Comparison of ENCODE assay signal across 34 cellular contexts in genomic region chr20:35243317-35243716, GRCh38. TPM values are rescaled to one million over a fixed set of nuclear protein-coding genes. Genes with fewer than 3 reads are reported as not detected.
"Had no signal": no experiment of that assay in that cellular context is flagged by ENCODE, and none has a peak within 500 bp of the region (broad histone marks: within the 10 kb centered on the region; RNA-seq: fewer than 3 reads in every experiment).

No MANE protein-coding gene starts in this region.

- H3K4me2 ChIP-seq: KMS-11 had no signal

- H3K36me3 ChIP-seq: MG63 had no signal

- DNase-seq: Karpas-422, Kasumi-1, MG63, MM.1S, NCI-H1048, NCI-H1092, NCI-H1092 treated with DMSO at 0.1 percent for 48 hours, NCI-H1105, NCI-H1105 treated with DMSO at 0.1 percent for 48 hours, NCI-H1417 treated with DMSO at 0.1 percent for 48 hours, NCI-H1436, NCI-H1436 treated with DMSO at 0.1 percent for 48 hours, NCI-H1694, NCI-H1694 treated with DMSO at 0.1 percent for 48 hours, NCI-H187, NCI-H187 treated with DMSO at 0.1 percent for 48 hours, NCI-H1930, NCI-H2029, NCI-H2029 treated with DMSO at 0.1 percent for 48 hours, NCI-H2081 treated with DMSO at 0.1 percent for 48 hours, NCI-H2107, NCI-H2171, NCI-H2171 treated with DMSO at 0.1 percent for 48 hours, NCI-H2227 treated with DMSO at 0.1 percent for 48 hours, NCI-H226, NCI-H345, NCI-H446, NCI-H446 treated with DMSO at 0.1 percent for 48 hours, NCI-H510A, NCI-H510A treated with DMSO at 0.1 percent for 48 hours had no signal

- H3K27me3 ChIP-seq: MG63 had no signal

- H3K27ac ChIP-seq: KMS-11 had no signal

- H3K4me3 ChIP-seq: MG63 had no signal

- H3K9me3 ChIP-seq: MG63 had no signal

- H3K9ac ChIP-seq: KMS-11 had no signal

RNA-seq across cellular contexts. Expression of gene MMP24, which starts 16.8 kb away (rescaled TPM):
- total RNA-seq: MCF 10A had no signal

RNA-seq across cellular contexts. Expression of gene FAM83C, which starts 48.9 kb away (rescaled TPM):
- total RNA-seq: LHCN-M2, MCF 10A, NCI-H460 had no signal
